8 cellular contexts compared by ENCODE assay signal in the genomic region with DNA sequence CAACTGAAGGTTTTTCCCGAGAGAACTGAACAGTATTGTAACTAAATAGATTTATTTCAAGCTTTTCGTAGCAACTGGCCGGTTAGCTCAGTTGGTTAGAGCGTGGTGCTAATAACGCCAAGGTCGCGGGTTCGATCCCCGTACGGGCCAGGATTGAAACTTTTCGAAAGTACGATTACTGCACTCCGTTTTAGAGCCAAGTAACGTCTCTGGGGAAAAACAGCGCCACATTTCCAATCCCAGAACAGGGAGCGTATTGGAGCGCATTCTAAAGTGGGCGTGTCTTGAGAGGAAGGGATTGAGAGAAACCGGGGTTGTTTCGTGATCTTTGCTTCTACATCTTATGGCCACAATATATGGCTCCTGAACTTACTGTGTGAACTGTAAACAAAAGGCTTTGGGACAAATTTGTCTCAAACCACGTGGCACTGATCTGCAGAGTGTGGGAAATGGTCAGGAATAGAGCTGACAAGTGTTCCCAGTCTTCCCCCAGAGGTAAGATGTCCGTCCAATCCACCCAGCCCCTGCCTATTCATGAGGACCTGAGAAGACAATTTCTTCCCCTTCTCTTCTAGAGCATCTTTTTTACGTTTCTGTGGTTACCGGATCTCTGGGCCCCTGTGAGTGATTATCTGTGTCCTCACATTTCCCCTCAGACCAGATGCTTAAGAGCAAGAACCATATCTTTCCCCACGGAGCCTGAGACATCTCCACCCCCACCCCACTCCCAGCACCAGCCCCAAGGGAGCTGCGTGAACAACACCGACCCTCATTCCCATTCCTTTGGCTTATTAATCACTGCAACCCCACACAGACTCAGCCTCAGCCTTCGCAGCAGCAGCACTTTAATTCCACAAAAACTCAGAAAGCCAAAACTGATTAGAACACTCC. TPM values are rescaled to one million over a fixed set of nuclear protein-coding genes. Genes with fewer than 3 reads are reported as not detected.
DNase-seq lines count a peak whose midpoint lies in the region; ATAC-seq and TF ChIP-seq lines count a peak whose summit lies in the region.

No MANE protein-coding gene starts in this region.

- H3K27me3 Mint-ChIP-seq in activated T-helper 2 cell treated with anti-CD3 and anti-CD28 coated beads, Interferon-gamma antibody, Interleukin-2, Interleukin-4, amounts not matched to agents 10 μg/mL and 5 μg/mL and 100 μg/mL, durations not matched to agents 14 hours and 24 hours and 36 hours (ENCODE audit: low read depth) = peaks cover 1% of the 10 kb centered on the region
- H3K27me3 Mint-ChIP-seq in natural killer cell treated with Interleukin-12 subunit alpha and Interleukin-12 subunit beta and Interleukin-15 and Interleukin-18, amount 100 ng/mL, for 72 hours = no peaks in the 10 kb centered on the region
- no peaks in the 10 kb centered on the region for H3K27me3 Mint-ChIP-seq in stimulated activated naive B cell treated with anti-CD40 and anti-IgM and Interleukin-4, amounts not matched to agents 10 μg/mL and 1 μg/mL and 100 μg/mL, for 72 hours

- H3K27ac Mint-ChIP-seq in activated T-helper 2 cell treated with anti-CD3 and anti-CD28 coated beads, Interferon-gamma antibody, Interleukin-2, Interleukin-4, amounts not matched to agents 10 μg/mL and 5 μg/mL and 100 μg/mL, durations not matched to agents 14 hours and 24 hours and 36 hours = no peak overlapping the region
- no peak overlapping the region for H3K27ac Mint-ChIP-seq in natural killer cell treated with Interleukin-12 subunit alpha and Interleukin-12 subunit beta and Interleukin-15 and Interleukin-18, amount 100 ng/mL, for 72 hours
- no peak overlapping the region for H3K27ac Mint-ChIP-seq in stimulated activated naive B cell treated with anti-CD40 and anti-IgM and Interleukin-4, amounts not matched to agents 10 μg/mL and 1 μg/mL and 100 μg/mL, for 72 hours

- peaks cover 8% of the 10 kb centered on the region for H3K4me1 ChIP-seq in RWPE2 (ENCODE audit: insufficient read depth, poor library complexity, severe bottlenecking)

- no peaks in the 10 kb centered on the region for H3K36me3 ChIP-seq in RWPE2 (ENCODE audit: low read depth)

- no peaks in the 10 kb centered on the region for H3K27me3 ChIP-seq in RWPE2 (ENCODE audit: insufficient read depth, poor library complexity, severe bottlenecking)

- H3K36me3 Mint-ChIP-seq in activated T-helper 2 cell treated with anti-CD3 and anti-CD28 coated beads, Interferon-gamma antibody, Interleukin-2, Interleukin-4, amounts not matched to agents 10 μg/mL and 5 μg/mL and 100 μg/mL, durations not matched to agents 14 hours and 24 hours and 36 hours (ENCODE audit: low read depth) = no peaks in the 10 kb centered on the region
- no peaks in the 10 kb centered on the region for H3K36me3 Mint-ChIP-seq in natural killer cell treated with Interleukin-12 subunit alpha and Interleukin-12 subunit beta and Interleukin-15 and Interleukin-18, amount 100 ng/mL, for 72 hours
- no peaks in the 10 kb centered on the region for H3K36me3 Mint-ChIP-seq in stimulated activated naive B cell treated with anti-CD40 and anti-IgM and Interleukin-4, amounts not matched to agents 10 μg/mL and 1 μg/mL and 100 μg/mL, for 72 hours

- no peaks in the 10 kb centered on the region for H3K9me3 Mint-ChIP-seq in activated T-helper 2 cell treated with anti-CD3 and anti-CD28 coated beads, Interferon-gamma antibody, Interleukin-2, Interleukin-4, amounts not matched to agents 10 μg/mL and 5 μg/mL and 100 μg/mL, durations not matched to agents 14 hours and 24 hours and 36 hours
- H3K9me3 Mint-ChIP-seq in natural killer cell treated with Interleukin-12 subunit alpha and Interleukin-12 subunit beta and Interleukin-15 and Interleukin-18, amount 100 ng/mL, for 72 hours = no peaks in the 10 kb centered on the region
- H3K9me3 Mint-ChIP-seq in stimulated activated naive B cell treated with anti-CD40 and anti-IgM and Interleukin-4, amounts not matched to agents 10 μg/mL and 1 μg/mL and 100 μg/mL, for 72 hours = no peaks in the 10 kb centered on the region

- DNase-seq in M059J (ENCODE audit: low read depth) (peak; percentile 99), RWPE2 (ENCODE audit: low spot score) (peak; percentile 84), fibroblast of villous mesenchyme (ENCODE audit: low read depth) (peak; percentile 100)
- DNase-seq in activated T-helper 2 cell treated with anti-CD3 and anti-CD28 coated beads, Interferon-gamma antibody, Interleukin-2, Interleukin-4, amounts not matched to agents 10 μg/mL and 5 μg/mL and 100 μg/mL, durations not matched to agents 14 hours and 24 hours and 36 hours (ENCODE audit: low spot score) = peak; percentile 89
- peak; percentile 92 for DNase-seq in natural killer cell treated with Interleukin-12 subunit alpha and Interleukin-12 subunit beta and Interleukin-15 and Interleukin-18, amount 100 ng/mL, for 72 hours (ENCODE audit: low spot score)
- DNase-seq in stimulated activated naive B cell treated with anti-CD40 and anti-IgM and Interleukin-4, amounts not matched to agents 10 μg/mL and 1 μg/mL and 100 μg/mL, for 72 hours = peak; percentile 88

- H3K4me1 Mint-ChIP-seq in activated T-helper 2 cell treated with anti-CD3 and anti-CD28 coated beads, Interferon-gamma antibody, Interleukin-2, Interleukin-4, amounts not matched to agents 10 μg/mL and 5 μg/mL and 100 μg/mL, durations not matched to agents 14 hours and 24 hours and 36 hours (ENCODE audit: low read depth) = peaks cover 14% of the 10 kb centered on the region
- peaks cover 14 to 19% of the 10 kb centered on the region in 2 donors for H3K4me1 Mint-ChIP-seq in natural killer cell treated with Interleukin-12 subunit alpha and Interleukin-12 subunit beta and Interleukin-15 and Interleukin-18, amount 100 ng/mL, for 72 hours (ENCODE audit: low read depth in 2 of 2)
- H3K4me1 Mint-ChIP-seq in stimulated activated naive B cell treated with anti-CD40 and anti-IgM and Interleukin-4, amounts not matched to agents 10 μg/mL and 1 μg/mL and 100 μg/mL, for 72 hours = peaks cover 11 to 20% of the 10 kb centered on the region in 2 donors

- peak; percentile 11; the same call in 1 of the 2 replicates for TF ChIP-seq CTCF in C4-2B (conservative IDR thresholded peaks at IDR 0.05)
- TF ChIP-seq CTCF in RWPE2 (IDR thresholded peaks at IDR 0.05; ENCODE audit: poor library complexity, severe bottlenecking) = no peak
- TF ChIP-seq CTCF in fibroblast of villous mesenchyme (IDR thresholded peaks at IDR 0.05; ENCODE audit: insufficient read depth, low read depth, low read length) = no peak

- H3K4me3 ChIP-seq in RWPE2 (ENCODE audit: severe bottlenecking) = peak overlapping the region; percentile 92
- H3K4me3 ChIP-seq in fibroblast of villous mesenchyme (ENCODE audit: low read depth, low read length) = peak overlapping the region; percentile 98

- intact Hi-C loops in activated T-helper 2 cell treated with anti-CD3 and anti-CD28 coated beads, Interferon-gamma antibody, Interleukin-2, Interleukin-4, amounts not matched to agents 10 μg/mL and 5 μg/mL and 100 μg/mL, durations not matched to agents 14 hours and 24 hours and 36 hours (cut with micrococcal nuclease) = loop anchor here (1.0 kb wide), 9 partner anchors 14 to 67 kb away; a partner anchor contains a TSS

- no peak overlapping the region for H3K4me3 Mint-ChIP-seq in activated T-helper 2 cell treated with anti-CD3 and anti-CD28 coated beads, Interferon-gamma antibody, Interleukin-2, Interleukin-4, amounts not matched to agents 10 μg/mL and 5 μg/mL and 100 μg/mL, durations not matched to agents 14 hours and 24 hours and 36 hours (ENCODE audit: low read depth)
- H3K4me3 Mint-ChIP-seq in natural killer cell treated with Interleukin-12 subunit alpha and Interleukin-12 subunit beta and Interleukin-15 and Interleukin-18, amount 100 ng/mL, for 72 hours = no peak overlapping the region
- no peak overlapping the region for H3K4me3 Mint-ChIP-seq in stimulated activated naive B cell treated with anti-CD40 and anti-IgM and Interleukin-4, amounts not matched to agents 10 μg/mL and 1 μg/mL and 100 μg/mL, for 72 hours

- ATAC-seq in GM21423 (IDR thresholded peaks at IDR 0.05; ENCODE audit: unreplicated experiment) (peak; percentile 23), RWPE2 (ENCODE audit: low read depth) (peak; percentile 47)
- ATAC-seq in natural killer cell treated with Interleukin-12 subunit alpha and Interleukin-12 subunit beta and Interleukin-15 and Interleukin-18, amount 100 ng/mL, for 72 hours = peak; percentile 63 to 72
- peak; percentile 31 to 35 for ATAC-seq in stimulated activated naive B cell treated with anti-CD40 and anti-IgM and Interleukin-4, amounts not matched to agents 10 μg/mL and 1 μg/mL and 100 μg/mL, for 72 hours (replicated peaks)

- H3K27ac ChIP-seq in C4-2B (peak overlapping the region; percentile 91), RWPE2 (ENCODE audit: poor library complexity, severe bottlenecking) (peak overlapping the region; percentile 69)

- H3K9me3 ChIP-seq in RWPE2 (ENCODE audit: severe bottlenecking) = no peaks in the 10 kb centered on the region

RNA-seq across cellular contexts. Expression of a gene that starts 2.2 kb away (rescaled TPM):
- 3.9 and 6.8 TPM in 2 replicates for total RNA-seq in M059J (2014; rRNA removed; shearing (Covaris generic))
- total RNA-seq in activated T-helper 2 cell treated with anti-CD3 and anti-CD28 coated beads, Interferon-gamma antibody, Interleukin-2, Interleukin-4, amounts not matched to agents 10 μg/mL and 5 μg/mL and 100 μg/mL, durations not matched to agents 14 hours and 24 hours and 36 hours = 7.8 and 8.0 TPM in 2 replicates
- 6.0 and 8.4 TPM in 2 replicates for total RNA-seq in fibroblast of villous mesenchyme
- 10 to 100 TPM; 10.4 to 11.6 TPM for total RNA-seq in natural killer cell treated with Interleukin-12 subunit alpha and Interleukin-12 subunit beta and Interleukin-15 and Interleukin-18, amount 100 ng/mL, for 72 hours

RNA-seq across cellular contexts. Expression of a gene that starts 11.6 kb away (rescaled TPM):
- total RNA-seq in M059J (2014; rRNA removed; shearing (Covaris generic)) = 27.5 and 31.5 TPM in 2 replicates
- total RNA-seq in activated T-helper 2 cell treated with anti-CD3 and anti-CD28 coated beads, Interferon-gamma antibody, Interleukin-2, Interleukin-4, amounts not matched to agents 10 μg/mL and 5 μg/mL and 100 μg/mL, durations not matched to agents 14 hours and 24 hours and 36 hours = 18.7 and 25.0 TPM in 2 replicates
- total RNA-seq in fibroblast of villous mesenchyme = 15.5 and 23.7 TPM in 2 replicates
- 10 to 100 TPM; 31.5 to 43.5 TPM for total RNA-seq in natural killer cell treated with Interleukin-12 subunit alpha and Interleukin-12 subunit beta and Interleukin-15 and Interleukin-18, amount 100 ng/mL, for 72 hours

RNA-seq across cellular contexts. Expression of a gene that starts 22.6 kb away (rescaled TPM):
- total RNA-seq in M059J (2014; rRNA removed; shearing (Covaris generic)) = 78.7 and 123 TPM in 2 replicates
- 113 TPM in 2 replicates for total RNA-seq in activated T-helper 2 cell treated with anti-CD3 and anti-CD28 coated beads, Interferon-gamma antibody, Interleukin-2, Interleukin-4, amounts not matched to agents 10 μg/mL and 5 μg/mL and 100 μg/mL, durations not matched to agents 14 hours and 24 hours and 36 hours
- 12.9 and 19.0 TPM in 2 replicates for total RNA-seq in fibroblast of villous mesenchyme
- total RNA-seq in natural killer cell treated with Interleukin-12 subunit alpha and Interleukin-12 subunit beta and Interleukin-15 and Interleukin-18, amount 100 ng/mL, for 72 hours = 100 to 1,000 TPM in 1 of 2 donors, 10 to 100 TPM in 1; 90.2 to 199 TPM

RNA-seq across cellular contexts. Expression of a gene that starts 25.0 kb away (rescaled TPM):
- 3.8 and 4.4 TPM in 2 replicates for total RNA-seq in M059J (2014; rRNA removed; shearing (Covaris generic))
- total RNA-seq in activated T-helper 2 cell treated with anti-CD3 and anti-CD28 coated beads, Interferon-gamma antibody, Interleukin-2, Interleukin-4, amounts not matched to agents 10 μg/mL and 5 μg/mL and 100 μg/mL, durations not matched to agents 14 hours and 24 hours and 36 hours = 44.6 and 44.7 TPM in 2 replicates
- total RNA-seq in fibroblast of villous mesenchyme = 5.6 and 6.1 TPM in 2 replicates
- 10 to 100 TPM; 54.6 to 73.0 TPM for total RNA-seq in natural killer cell treated with Interleukin-12 subunit alpha and Interleukin-12 subunit beta and Interleukin-15 and Interleukin-18, amount 100 ng/mL, for 72 hours

RNA-seq across cellular contexts. Expression of a gene that starts 35.6 kb away (rescaled TPM):
- total RNA-seq in M059J (2014; rRNA removed; shearing (Covaris generic)) = 10.6 and 18.4 TPM in 2 replicates
- 41.8 and 43.2 TPM in 2 replicates for total RNA-seq in activated T-helper 2 cell treated with anti-CD3 and anti-CD28 coated beads, Interferon-gamma antibody, Interleukin-2, Interleukin-4, amounts not matched to agents 10 μg/mL and 5 μg/mL and 100 μg/mL, durations not matched to agents 14 hours and 24 hours and 36 hours
- total RNA-seq in fibroblast of villous mesenchyme = 5.5 and 12.5 TPM in 2 replicates
- 10 to 100 TPM; 16.9 to 42.7 TPM for total RNA-seq in natural killer cell treated with Interleukin-12 subunit alpha and Interleukin-12 subunit beta and Interleukin-15 and Interleukin-18, amount 100 ng/mL, for 72 hours

Comparison
In these comparisons a context has a peak if more than half of its experiments do, and no peak if none do; other contexts are left out.
1. Peak in every context shown above with its lines: DNase-seq, ATAC-seq, H3K4me3 ChIP-seq and H3K27ac ChIP-seq.